ENCODE assay signal across 8 cellular contexts in the genomic region with DNA sequence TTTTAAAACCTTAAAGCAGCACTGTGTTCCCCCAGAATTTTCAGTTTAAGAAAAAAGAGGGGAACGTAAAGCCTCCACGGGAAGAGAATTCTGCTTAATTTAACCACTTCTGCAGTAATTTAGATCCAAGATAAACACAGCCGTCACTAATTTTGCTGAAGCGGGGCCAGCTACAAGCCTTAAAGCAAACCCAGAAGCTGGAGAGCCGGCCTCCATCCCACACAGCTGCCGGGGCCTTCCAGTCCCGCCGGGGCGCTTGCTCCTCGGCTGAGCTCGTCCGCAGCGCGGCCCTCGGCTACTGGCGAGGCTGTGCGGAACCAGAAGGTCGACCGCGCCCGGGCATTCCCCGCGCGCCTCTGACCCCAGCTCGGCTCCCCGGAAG. TPM values are rescaled to one million over a fixed set of nuclear protein-coding genes. Genes with fewer than 3 reads are reported as not detected.
A peak's percentile ranks its signal among the peaks of the same experiment; 100 is the strongest.
DNase-seq lines count a peak whose midpoint lies in the region; ATAC-seq, FAIRE-seq and TF ChIP-seq lines count a peak whose summit lies in the region.

No MANE protein-coding gene starts in this region.

- H3K9ac ChIP-seq in GM23248 (peak overlapping the region; percentile 94), OCI-LY1 (ENCODE audit: low read length) (peak overlapping the region; percentile 98), H1 (replicated peaks in 1 of 4; ENCODE audit: extremely low read depth in 1 of 4, low read depth in 3 of 4, low read length in 3 of 4) (peak overlapping the region; percentile 87 to 100 (median 100))

- FAIRE-seq in H1 (lab: Jason Lieb, UNC) = no peak

- in situ Hi-C loops in GM23248 (cut with MboI) = no loop called here

- peaks cover 51% of the 10 kb centered on the region for H3K79me2 ChIP-seq in GM23248 (ENCODE audit: insufficient read depth)
- peaks cover 50% of the 10 kb centered on the region for H3K79me2 ChIP-seq in OCI-LY1 (ENCODE audit: insufficient read depth, low read length)
- peaks cover 48 to 63% of the 10 kb centered on the region in 2 experiments for H3K79me2 ChIP-seq in H1 (ENCODE audit: control insufficient read depth in 1 of 2, insufficient read depth in 2 of 2, low read length in 2 of 2)

- no peak overlapping the region for H4K5ac ChIP-seq in H1 (ENCODE audit: insufficient read length, low read depth, low read length)

- no peak for TF ChIP-seq CTCF in OCI-LY1 (IDR thresholded peaks at IDR 0.05; ENCODE audit: low read length)
- no peak for TF ChIP-seq CTCF in H1 (IDR thresholded peaks at IDR 0.05; ENCODE audit: control extremely low read depth in 1 of 3, insufficient read depth in 1 of 3, low read depth in 1 of 3, low read length in 3 of 3)
- no peak for TF ChIP-seq CTCF in nephron (IDR thresholded peaks at IDR 0.05; ENCODE audit: unreplicated experiment in 3 of 3)

- no peaks in the 10 kb centered on the region for H3K27me3 ChIP-seq in GM23248 (replicated peaks; ENCODE audit: insufficient read depth)
- H3K27me3 ChIP-seq in OCI-LY1 (ENCODE audit: insufficient read depth, low read length) = no peaks in the 10 kb centered on the region
- no peaks in the 10 kb centered on the region for H3K27me3 ChIP-seq in H1 (replicated peaks in 1 of 4; ENCODE audit: control insufficient read depth in 3 of 4, extremely low read depth in 1 of 4, insufficient read depth in 3 of 4, low read length in 3 of 4)

- no peak overlapping the region for H2BK15ac ChIP-seq in H1 (ENCODE audit: low read length)

- H3K18ac ChIP-seq in H1 (ENCODE audit: extremely low read depth, low read length) = peak overlapping the region; percentile 100; the same call in 1 of the 2 replicates

- CTCF ChIA-PET in H1 (lab: Charles Lee; ENCODE audit: partially characterized antibody) = interaction anchor here (0.8 to 2.2 kb wide), 5 partner anchors 10 to 95 kb away, joined by 3 to 10 read pairs (median 5); no protein-coding TSS in a partner anchor

- H2BK20ac ChIP-seq in H1 (ENCODE audit: low read length) = no peak overlapping the region

- no peak overlapping the region for H3K56ac ChIP-seq in H1 (replicated peaks; ENCODE audit: insufficient read length, low read depth, low read length)

- no peak for TF ChIP-seq EP300 in H1 (IDR thresholded peaks at IDR 0.05; ENCODE audit: borderline replicate concordance in 1 of 2, low read depth in 2 of 2, low read length in 2 of 2)

- H2AFZ ChIP-seq in GM23248 = peak overlapping the region; percentile 72
- no peak overlapping the region for H2AFZ ChIP-seq in OCI-LY1 (ENCODE audit: low read length)
- no peak overlapping the region for H2AFZ ChIP-seq in H1 (ENCODE audit: low read length)

- H2AK5ac ChIP-seq in H1 (ENCODE audit: low read depth, low read length) = no peak overlapping the region

- H3K4me1 ChIP-seq in GM23248 (ENCODE audit: insufficient read depth) (peaks cover 34% of the 10 kb centered on the region), OCI-LY1 (ENCODE audit: insufficient read depth, low read length, severe bottlenecking) (peaks cover 27% of the 10 kb centered on the region), H1 (replicated peaks in 1 of 4; ENCODE audit: control insufficient read depth in 3 of 4, insufficient read depth in 4 of 4, low read length in 3 of 4) (peaks cover 10 to 22% (median 16%) of the 10 kb centered on the region in 4 experiments)

- H3K9me3 ChIP-seq in GM23248 (ENCODE audit: low read depth) (no peaks in the 10 kb centered on the region), OCI-LY1 (ENCODE audit: low read length) (no peaks in the 10 kb centered on the region), H1 (ENCODE audit: insufficient read depth in 2 of 2, low read depth in 1 of 2, low read length in 1 of 2) (no peaks in the 10 kb centered on the region)

- H3K23me2 ChIP-seq in H1 (ENCODE audit: low read depth, low read length) = peaks cover 5% of the 10 kb centered on the region; the same call in 1 of the 2 replicates

- no peaks in the 10 kb centered on the region; the same call in 1 of the 2 replicates for H3K79me1 ChIP-seq in H1 (ENCODE audit: low read depth, low read length)

- no peaks in the 10 kb centered on the region for H3K9me3 Mint-ChIP-seq in nephron

- H3K27me3 Mint-ChIP-seq in nephron (ENCODE audit: low read depth) = peaks cover under 1% of the 10 kb centered on the region

- H3K4me1 Mint-ChIP-seq in nephron = peaks cover 57% of the 10 kb centered on the region

- H4K20me1 ChIP-seq in GM23248 (ENCODE audit: insufficient read depth) = peaks cover 11% of the 10 kb centered on the region
- no peaks in the 10 kb centered on the region for H4K20me1 ChIP-seq in OCI-LY1 (ENCODE audit: insufficient read depth, low read length)
- peaks cover 24% of the 10 kb centered on the region in 2 experiments for H4K20me1 ChIP-seq in H1 (replicated peaks in 1 of 2; ENCODE audit: control insufficient read depth in 1 of 2, insufficient read depth in 2 of 2, low read length in 2 of 2)

- ATAC-seq in GM21786 (IDR thresholded peaks at IDR 0.05; ENCODE audit: unreplicated experiment) (no peak), GM18867 (IDR thresholded peaks at IDR 0.05; ENCODE audit: unreplicated experiment) (no peak)

- peak overlapping the region; percentile 99; the same call in 1 of the 2 replicates for H2BK5ac ChIP-seq in H1 (ENCODE audit: low read depth, low read length)

- H3K27ac ChIP-seq in GM23248 (peak overlapping the region; percentile 96), OCI-LY1 (ENCODE audit: low read depth, low read length, poor library complexity, severe bottlenecking) (peak overlapping the region; percentile 84), H1 (ENCODE audit: low read depth, low read length) (peak overlapping the region; percentile 98)

- H3K4me3 ChIP-seq in GM23248 (peak overlapping the region; percentile 87), OCI-LY1 (ENCODE audit: low read depth, low read length, poor library complexity, severe bottlenecking) (peak overlapping the region; percentile 96), H1 (ENCODE audit: extremely low read depth in 1 of 4, insufficient read depth in 2 of 4, low read depth in 3 of 4, low read length in 4 of 4) (peak overlapping the region; percentile 86 to 100 (median 95))

- peak; percentile 79 for DNase-seq in GM23248
- no peak for DNase-seq in H1 (ENCODE audit: low read depth in 1 of 2, low spot score in 2 of 2)
- DNase-seq in HuH-7.5 (ENCODE audit: low spot score) = no peak
- DNase-seq in stimulated activated CD4-positive, alpha-beta T cell treated with anti-CD3 and anti-CD28 coated beads, Interleukin-15, amount 100 ng/mL, for 24 hours = no peak

- POLR2A ChIA-PET in H1 (lab: Charles Lee; ENCODE audit: partially characterized antibody) = interaction anchor here (0.7 to 4.7 kb wide), 11 partner anchors 10 to 265 kb away, joined by 3 to 50 read pairs (median 3); no protein-coding TSS in a partner anchor

- no peak for TF ChIP-seq RAD21 in H1 (IDR thresholded peaks at IDR 0.05 in 1 of 2, conservative IDR thresholded peaks at IDR 0.05 in 1 of 2; ENCODE audit: low read depth in 2 of 2, low read length in 2 of 2)

- peak overlapping the region; percentile 96 for H3K4me2 ChIP-seq in GM23248 (ENCODE audit: unreplicated experiment)
- H3K4me2 ChIP-seq in OCI-LY1 (ENCODE audit: low read length) = peak overlapping the region; percentile 78
- H3K4me2 ChIP-seq in H1 (ENCODE audit: insufficient read depth in 1 of 2, low read depth in 2 of 2, low read length in 2 of 2) = peak overlapping the region; percentile 72 to 91

- peak overlapping the region; percentile 91 to 96 (median 94) for H3K27ac Mint-ChIP-seq in nephron

- no peak overlapping the region for H3K14ac ChIP-seq in H1 (ENCODE audit: insufficient read length)

- H3K36me3 Mint-ChIP-seq in nephron (ENCODE audit: low read depth) = peaks cover 18% of the 10 kb centered on the region

- H3K9me2 ChIP-seq in GM23248 (ENCODE audit: insufficient read depth) (no peaks in the 10 kb centered on the region), OCI-LY1 (ENCODE audit: low read depth, low read length) (no peaks in the 10 kb centered on the region)

- no peak for TF ChIP-seq POLR2A in H1 (IDR thresholded peaks at IDR 0.05; ENCODE audit: control extremely low read depth in 1 of 2, low read depth in 2 of 2, low read length in 2 of 2)

- H3F3A ChIP-seq in GM23248 (ENCODE audit: insufficient read depth) = peaks cover 39% of the 10 kb centered on the region
- no peaks in the 10 kb centered on the region for H3F3A ChIP-seq in OCI-LY1 (ENCODE audit: insufficient read depth, low read length)

- peak overlapping the region; percentile 14 for H4K91ac ChIP-seq in H1 (replicated peaks; ENCODE audit: insufficient read length, low read length)

- H4K8ac ChIP-seq in H1 (ENCODE audit: extremely low read depth, insufficient read depth, low read length) = no peak overlapping the region

- peak overlapping the region; percentile 91 to 97 (median 95) for H3K4me3 Mint-ChIP-seq in nephron

- no peak overlapping the region for H3K4ac ChIP-seq in H1 (replicated peaks; ENCODE audit: insufficient read length, low read depth, low read length)

- H2BK12ac ChIP-seq in H1 (ENCODE audit: low read depth, low read length) = no peak overlapping the region

- H2BK120ac ChIP-seq in H1 (replicated peaks; ENCODE audit: low read depth, low read length) = no peak overlapping the region

- peaks cover 4% of the 10 kb centered on the region; the same call in 1 of the 2 replicates for H3K36me3 ChIP-seq in GM23248 (ENCODE audit: low read depth)
- peaks cover 31% of the 10 kb centered on the region for H3K36me3 ChIP-seq in OCI-LY1 (ENCODE audit: insufficient read depth, low read length)
- H3K36me3 ChIP-seq in H1 (ENCODE audit: control insufficient read depth in 2 of 4, insufficient read depth in 4 of 4, low read length in 3 of 4) = peaks cover 0 to 18% (median 7%) of the 10 kb centered on the region in 4 experiments; a peak in 4 of 8 replicates

- 1 to 2% methylated on average over 24 to 25 of the region's 26 CpGs for WGBS in GM23248 (ENCODE audit: low coverage in 1 of 2, low lambda C conversion rate in 2 of 2, missing lambda C conversion rate in 2 of 2), 2 experiments
- WGBS in H1 (ENCODE audit: extremely low coverage in 1 of 2, insufficient coverage in 1 of 2, insufficient read length in 1 of 2, insufficient replicate concordance in 2 of 2, low coverage in 1 of 2, low lambda C conversion rate in 2 of 2, missing lambda C conversion rate in 1 of 2), 2 experiments = 1% methylated on average over 25 of the region's 26 CpGs; no CpG with 5 or more reads in 1 of the 2 experiments

- H3K23ac ChIP-seq in H1 (ENCODE audit: insufficient read length) = no peak overlapping the region

TF ChIP-seq in H1, 55 proteins besides CTCF, POLR2A, EP300 and RAD21 (continues in another document):
- no peak for TF ChIP-seq MAFK (IDR thresholded peaks at IDR 0.05; ENCODE audit: low read depth, low read length)

RNA-seq across cellular contexts. Expression of a gene that starts 1.0 kb away (rescaled TPM):
- 34.1 and 39.9 TPM in 2 replicates for total RNA-seq in GM23248 (2014; rRNA removed; shearing (Covaris generic))
- polyA plus RNA-seq in GM23248 (2016; fragmentation: Nextera tagmentation; extraction: Ambion mirVana) (33.4 and 42.7 TPM in 2 replicates), H1 (2011; rRNA removed) (146 and 153 TPM in 2 replicates)
- 201 and 218 TPM in 2 replicates for total RNA-seq in H1 (2021; fragmentation: NEBNext Ultra II Directional; extraction: Animal tissue kit (Norgen Biotek cat#: 25700))
- 188 TPM for polyA plus RNA-seq in H1 (2011; cell fraction: cytosol; rRNA removed)
- 274 TPM for polyA plus RNA-seq in H1 (2011; cell fraction: nucleus; rRNA removed)
- 150 to 219 TPM (median 165 TPM) in 4 replicates for polyA plus RNA-seq in H1 (2012, experiment 1 of 2)
- 51.7 TPM for polyA plus RNA-seq in H1 (2012, experiment 2 of 2)
- 152 TPM for polyA plus RNA-seq in H1 (2013, experiment 1 of 2)
- polyA plus RNA-seq in H1 (2013, experiment 2 of 2) = 135 TPM
- 161 and 189 TPM in 2 replicates for polyA minus RNA-seq in H1 (2011; rRNA and poly(A)+ RNA removed)
- 312 TPM for polyA minus RNA-seq in H1 (2011; cell fraction: cytosol; rRNA and poly(A)+ RNA removed)
- polyA minus RNA-seq in H1 (2011; cell fraction: nucleus; rRNA and poly(A)+ RNA removed) = 593 TPM
